In the genomic region with DNA sequence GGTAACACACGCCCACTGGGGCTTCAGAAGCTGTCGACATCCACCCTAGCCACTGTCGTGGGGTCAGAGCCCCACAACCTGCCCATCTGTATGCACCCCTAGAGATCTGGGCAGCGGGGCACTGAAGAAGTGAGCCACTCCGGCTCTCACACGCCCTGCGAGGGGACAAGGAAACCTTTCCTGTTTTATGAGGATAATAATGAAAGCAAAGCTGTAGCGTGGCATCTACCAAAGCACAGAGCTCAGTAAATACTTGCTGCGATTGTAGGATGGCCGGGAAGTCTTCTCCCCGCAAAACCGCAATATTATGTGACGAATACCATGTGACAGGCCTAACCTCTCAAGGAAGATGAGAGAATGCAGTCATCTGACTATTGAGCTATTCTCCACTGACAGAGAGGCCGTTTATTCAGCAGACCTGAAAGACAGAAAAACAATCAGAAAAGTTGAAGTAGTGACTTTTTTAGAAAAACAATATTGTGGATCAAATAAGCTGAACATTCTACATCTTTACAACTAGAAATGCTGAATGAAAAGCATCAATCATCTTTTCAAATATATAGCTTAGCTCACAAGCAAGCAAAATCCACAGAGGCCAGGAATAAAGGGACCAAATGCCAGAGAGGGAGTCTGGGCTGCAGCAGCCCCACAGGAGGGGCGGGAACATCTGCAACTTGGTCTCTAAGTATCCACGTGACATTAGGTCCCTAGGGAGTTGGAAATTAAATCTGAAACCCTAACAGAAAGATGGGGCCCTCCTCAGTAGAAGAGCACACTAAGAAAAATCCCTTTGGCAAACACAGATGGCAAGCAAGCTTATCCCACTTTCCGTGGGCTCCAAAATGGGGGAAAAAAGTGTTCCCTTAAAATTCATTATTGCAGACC, we compare ENCODE assay signal across 20 cellular contexts.
DNase-seq lines count a peak whose midpoint lies in the region; ATAC-seq, FAIRE-seq and TF ChIP-seq lines count a peak whose summit lies in the region.
"Had no signal": no experiment of that assay in that cellular context is flagged by ENCODE, and none has a peak within 500 bp of the region (broad histone marks: within the 10 kb centered on the region; RNA-seq: fewer than 3 reads in every experiment).

No MANE protein-coding gene starts in this region.

- DNase-seq in DMS 273 (lab: John Stamatoyannopoulos, UW; ENCODE audit: unreplicated experiment) = peak; percentile 83
- DNase-seq in NCI-H2107 treated with DMSO at 0.1 percent for 48 hours (lab: John Stamatoyannopoulos, UW; ENCODE audit: unreplicated experiment) = peak; percentile 87
- peak; percentile 94 for DNase-seq in SK-MEL-5 (ENCODE audit: low read depth, low spot score)
- no peak for DNase-seq in mucosa of descending colon
- DNase-seq in stimulated activated effector memory CD8-positive, alpha-beta T cell treated with anti-CD3 and anti-CD28 coated beads, Interleukin-12 subunit alpha, Interleukin-12 subunit beta, amount 100 ng/mL, for 72 hours (ENCODE audit: low spot score in 2 of 2) = no peak
- no peak for DNase-seq in kidney
- no peak for DNase-seq in activated naive CD4-positive, alpha-beta T cell treated with anti-CD3 and anti-CD28 coated beads for 36 hours
- no peak for DNase-seq in middle frontal gyrus (ENCODE audit: extremely low spot score, low spot score)
- DNase-seq: activated CD4-positive, alpha-beta T cell treated with anti-CD3 and anti-CD28 coated beads for 36 hours; CD8-positive, alpha-beta T cell; dorsolateral prefrontal cortex; NCI-H510A; sigmoid colon; stimulated activated naive CD8-positive, alpha-beta T cell treated with anti-CD3 and anti-CD28 coated beads, Interleukin-15, Interleukin-2, amounts not matched to agents 100 U/mL and 50 U/mL, for 24 hours; transverse colon had no signal

- H3K4me3 ChIP-seq in mucosa of descending colon (no peak overlapping the region), kidney (ENCODE audit: low read length in 2 of 2) (no peak overlapping the region)
- H3K4me3 ChIP-seq: dorsolateral prefrontal cortex, gastroesophageal sphincter, sigmoid colon, transverse colon had no signal

- H3K9ac ChIP-seq in kidney (ENCODE audit: low read length in 2 of 2) = no peak overlapping the region

- H3K27ac Mint-ChIP-seq in stimulated activated effector memory CD8-positive, alpha-beta T cell treated with anti-CD3 and anti-CD28 coated beads, Interleukin-12 subunit alpha, Interleukin-12 subunit beta, amount 100 ng/mL, for 72 hours = no peak overlapping the region
- H3K27ac Mint-ChIP-seq in activated naive CD4-positive, alpha-beta T cell treated with anti-CD3 and anti-CD28 coated beads for 36 hours = no peak overlapping the region
- H3K27ac Mint-ChIP-seq: activated CD4-positive, alpha-beta T cell treated with anti-CD3 and anti-CD28 coated beads for 36 hours; activated T-helper 2 cell treated with anti-CD3 and anti-CD28 coated beads, Interferon-gamma antibody, Interleukin-2, Interleukin-4, amounts not matched to agents 10 μg/mL and 5 μg/mL and 100 μg/mL, durations not matched to agents 14 hours and 24 hours and 36 hours; CD8-positive, alpha-beta T cell had no signal

- intact Hi-C loops in mucosa of descending colon (cut with DNase I, micrococcal nuclease) (no loop called here), kidney (cut with DNase I) (no loop called here)
- intact Hi-C loops in activated naive CD4-positive, alpha-beta T cell treated with anti-CD3 and anti-CD28 coated beads for 36 hours (cut with micrococcal nuclease) = no loop called here

- H3K36me3 ChIP-seq in mucosa of descending colon (ENCODE audit: low read depth) = no peaks in the 10 kb centered on the region
- no peaks in the 10 kb centered on the region for H3K36me3 ChIP-seq in kidney (ENCODE audit: control insufficient read depth in 1 of 2, insufficient read depth in 2 of 2, low read length in 2 of 2)
- H3K36me3 ChIP-seq: gastroesophageal sphincter, sigmoid colon, transverse colon had no signal

- in situ Hi-C loops in SK-MEL-5 (cut with HindIII; ENCODE audit: low pct_unique_long_range_greater_than_20kb, low sequenced_read_pairs) = no loop called here

- TF ChIP-seq CTCF in mucosa of descending colon (IDR thresholded peaks at IDR 0.05) (no peak), kidney (IDR thresholded peaks at IDR 0.05; ENCODE audit: borderline replicate concordance, extremely low read depth, insufficient read depth) (no peak)

- ATAC-seq in mucosa of descending colon = peak; percentile 53
- ATAC-seq in stimulated activated effector memory CD8-positive, alpha-beta T cell treated with anti-CD3 and anti-CD28 coated beads, Interleukin-12 subunit alpha, Interleukin-12 subunit beta, amount 100 ng/mL, for 72 hours = no peak
- ATAC-seq: activated CD4-positive, alpha-beta T cell treated with anti-CD3 and anti-CD28 coated beads for 36 hours; CD8-positive, alpha-beta T cell; gastroesophageal sphincter; left lobe of liver; SK-N-SH treated with all-trans-retinoic acid at 6 μM for 48 hours; stimulated activated naive CD8-positive, alpha-beta T cell treated with anti-CD3 and anti-CD28 coated beads, Interleukin-15, Interleukin-2, amounts not matched to agents 100 U/mL and 50 U/mL, for 24 hours had no signal

- H3K36me3 Mint-ChIP-seq in stimulated activated effector memory CD8-positive, alpha-beta T cell treated with anti-CD3 and anti-CD28 coated beads, Interleukin-12 subunit alpha, Interleukin-12 subunit beta, amount 100 ng/mL, for 72 hours = no peaks in the 10 kb centered on the region
- no peaks in the 10 kb centered on the region for H3K36me3 Mint-ChIP-seq in activated naive CD4-positive, alpha-beta T cell treated with anti-CD3 and anti-CD28 coated beads for 36 hours (ENCODE audit: low read depth)
- H3K36me3 Mint-ChIP-seq: CD8-positive, alpha-beta T cell had no signal

- H3K4me1 Mint-ChIP-seq in stimulated activated effector memory CD8-positive, alpha-beta T cell treated with anti-CD3 and anti-CD28 coated beads, Interleukin-12 subunit alpha, Interleukin-12 subunit beta, amount 100 ng/mL, for 72 hours = peaks cover 10% of the 10 kb centered on the region
- peaks cover 5% of the 10 kb centered on the region for H3K4me1 Mint-ChIP-seq in activated naive CD4-positive, alpha-beta T cell treated with anti-CD3 and anti-CD28 coated beads for 36 hours (ENCODE audit: low read depth)
- H3K4me1 Mint-ChIP-seq: activated CD4-positive, alpha-beta T cell treated with anti-CD3 and anti-CD28 coated beads for 36 hours had no signal

- no peaks in the 10 kb centered on the region for H3K9me3 Mint-ChIP-seq in stimulated activated effector memory CD8-positive, alpha-beta T cell treated with anti-CD3 and anti-CD28 coated beads, Interleukin-12 subunit alpha, Interleukin-12 subunit beta, amount 100 ng/mL, for 72 hours
- no peaks in the 10 kb centered on the region for H3K9me3 Mint-ChIP-seq in activated naive CD4-positive, alpha-beta T cell treated with anti-CD3 and anti-CD28 coated beads for 36 hours

- no peak overlapping the region for H3K27ac ChIP-seq in kidney (ENCODE audit: low read depth in 2 of 2, low read length in 2 of 2)
- H3K27ac ChIP-seq: epithelial cell of prostate, gastroesophageal sphincter, sigmoid colon, transverse colon had no signal

- CTCF ChIA-PET in activated naive CD4-positive, alpha-beta T cell treated with anti-CD3 and anti-CD28 coated beads for 36 hours (lab: Charles Lee) = no interaction called here

- no peak overlapping the region for H3K4me3 Mint-ChIP-seq in stimulated activated effector memory CD8-positive, alpha-beta T cell treated with anti-CD3 and anti-CD28 coated beads, Interleukin-12 subunit alpha, Interleukin-12 subunit beta, amount 100 ng/mL, for 72 hours
- H3K4me3 Mint-ChIP-seq in activated naive CD4-positive, alpha-beta T cell treated with anti-CD3 and anti-CD28 coated beads for 36 hours = no peak overlapping the region
- H3K4me3 Mint-ChIP-seq: activated CD4-positive, alpha-beta T cell treated with anti-CD3 and anti-CD28 coated beads for 36 hours; CD8-positive, alpha-beta T cell had no signal

- H3K27me3 Mint-ChIP-seq in activated naive CD4-positive, alpha-beta T cell treated with anti-CD3 and anti-CD28 coated beads for 36 hours (ENCODE audit: low read depth) = peaks cover 24% of the 10 kb centered on the region

- no peaks in the 10 kb centered on the region for H3K4me1 ChIP-seq in mucosa of descending colon (ENCODE audit: low read depth)
- H3K4me1 ChIP-seq in kidney (ENCODE audit: control insufficient read depth in 1 of 2, insufficient read depth in 1 of 2, low read depth in 1 of 2, low read length in 2 of 2) = no peaks in the 10 kb centered on the region
- H3K4me1 ChIP-seq: gastroesophageal sphincter, sigmoid colon, transverse colon had no signal

- FAIRE-seq in kidney (lab: Jason Lieb, UNC) = no peak

- H3K9me3 ChIP-seq in mucosa of descending colon = no peaks in the 10 kb centered on the region
- H3K9me3 ChIP-seq in kidney (ENCODE audit: control insufficient read depth in 1 of 2, low read length in 2 of 2) = no peaks in the 10 kb centered on the region
- H3K9me3 ChIP-seq: gastroesophageal sphincter, sigmoid colon, transverse colon had no signal

Comparison
In these comparisons a context has a peak if more than half of its experiments do, and no peak if none do; other contexts are left out.
1. DNase-seq: peak in DMS 273 (single experiment), NCI-H2107 treated with DMSO at 0.1 percent for 48 hours (single experiment) and SK-MEL-5 (single experiment); none in mucosa of descending colon (0 of 3), stimulated activated effector memory CD8-positive, alpha-beta T cell treated with anti-CD3 and anti-CD28 coated beads, Interleukin-12 subunit alpha, Interleukin-12 subunit beta, amount 100 ng/mL, for 72 hours (0 of 2), kidney (single experiment), activated naive CD4-positive, alpha-beta T cell treated with anti-CD3 and anti-CD28 coated beads for 36 hours (single experiment) and middle frontal gyrus (single experiment).